ENCODE assay signal across 1 cellular context in the genomic region with DNA sequence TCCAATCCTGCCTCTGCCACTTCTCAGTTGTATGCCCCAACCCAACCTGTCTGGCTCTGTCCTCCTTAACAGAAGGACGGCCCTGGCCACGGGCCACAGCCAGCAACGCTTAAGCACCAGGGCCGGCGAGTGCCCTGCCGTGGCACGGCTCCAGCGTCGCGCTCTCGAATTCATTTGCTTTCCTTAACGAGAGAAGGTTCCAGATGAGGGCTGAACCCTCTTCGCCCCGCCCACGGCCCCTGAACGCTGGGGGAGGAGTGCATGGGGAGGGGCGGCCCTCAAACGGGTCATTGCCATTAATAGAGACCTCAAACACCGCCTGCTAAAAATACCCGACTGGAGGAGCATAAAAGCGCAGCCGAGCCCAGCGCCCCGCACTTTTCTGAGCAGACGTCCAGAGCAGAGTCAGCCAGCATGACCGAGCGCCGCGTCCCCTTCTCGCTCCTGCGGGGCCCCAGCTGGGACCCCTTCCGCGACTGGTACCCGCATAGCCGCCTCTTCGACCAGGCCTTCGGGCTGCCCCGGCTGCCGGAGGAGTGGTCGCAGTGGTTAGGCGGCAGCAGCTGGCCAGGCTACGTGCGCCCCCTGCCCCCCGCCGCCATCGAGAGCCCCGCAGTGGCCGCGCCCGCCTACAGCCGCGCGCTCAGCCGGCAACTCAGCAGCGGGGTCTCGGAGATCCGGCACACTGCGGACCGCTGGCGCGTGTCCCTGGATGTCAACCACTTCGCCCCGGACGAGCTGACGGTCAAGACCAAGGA.
TF ChIP-seq lines count a peak whose summit lies in the region.

Gene HSPB1 (plus strand): TSS at position 375 of the 758 bp plus-strand sequence. CDS start 40 bp downstream, at position 415.

TF ChIP-seq in HepG2, 621 proteins besides CTCF, POLR2A, EP300 and RAD21 (continued from another document and continues in another):
- TF ChIP-seq GZF1 (CRISPR knock-in tag; IDR thresholded peaks at IDR 0.05) (peak; percentile 35; the same call in 1 of the 2 replicates), ATF7-NPFF (CRISPR knock-in tag; IDR thresholded peaks at IDR 0.05; ENCODE audit: low read depth) (peak; percentile 78), ZNF749 (CRISPR knock-in tag; IDR thresholded peaks at IDR 0.05; ENCODE audit: borderline replicate concordance) (0 out of 2 replicates have a peak, but pooled peaks have one; percentile 40), SRY (CRISPR knock-in tag; IDR thresholded peaks at IDR 0.05) (0 out of 2 replicates have a peak, but pooled peaks have one; percentile 50), ZIK1 (CRISPR knock-in tag; IDR thresholded peaks at IDR 0.05; ENCODE audit: borderline replicate concordance, low read depth) (peak; percentile 90), RNF2 (conservative IDR thresholded peaks at IDR 0.05; ENCODE audit: low read depth) (no peak), RARA (CRISPR knock-in tag; IDR thresholded peaks at IDR 0.05) (peak; percentile 45), ZBTB40 (IDR thresholded peaks at IDR 0.05) (no peak), ZBTB40 (CRISPR knock-in tag; IDR thresholded peaks at IDR 0.05) (0 out of 2 replicates have a peak, but pooled peaks have one; percentile 65), IKZF4 (CRISPR knock-in tag; IDR thresholded peaks at IDR 0.05; ENCODE audit: borderline replicate concordance, low read depth, not compliant biosample characterization) (peak; percentile 58), ZNF616 (CRISPR knock-in tag; IDR thresholded peaks at IDR 0.05; ENCODE audit: low read depth) (0 out of 2 replicates have a peak, but pooled peaks have one; percentile 20), ZNF563 (CRISPR knock-in tag; IDR thresholded peaks at IDR 0.05) (peak; percentile 39), POGK (CRISPR knock-in tag; conservative IDR thresholded peaks at IDR 0.05) (0 out of 2 replicates have a peak, but pooled peaks have one; percentile 44), FOXO1 (CRISPR knock-in tag; IDR thresholded peaks at IDR 0.05) (no peak), ZSCAN29 (CRISPR knock-in tag; conservative IDR thresholded peaks at IDR 0.05) (0 out of 2 replicates have a peak, but pooled peaks have one; percentile 42), SIX4 (CRISPR knock-in tag; IDR thresholded peaks at IDR 0.05) (peak; percentile 29; the same call in 1 of the 2 replicates), CHD2 (IDR thresholded peaks at IDR 0.05; ENCODE audit: low read depth, low read length) (no peak), ZNF709 (CRISPR knock-in tag; IDR thresholded peaks at IDR 0.05) (peak; percentile 36; the same call in 1 of the 2 replicates), LCORL (IDR thresholded peaks at IDR 0.05) (no peak), LCORL (CRISPR knock-in tag; IDR thresholded peaks at IDR 0.05) (peak; percentile 6; the same call in 1 of the 2 replicates), ZNF572 (CRISPR knock-in tag; IDR thresholded peaks at IDR 0.05) (peak; percentile 76; the same call in 1 of the 2 replicates), SALL1 (CRISPR knock-in tag; IDR thresholded peaks at IDR 0.05) (peak; percentile 68; the same call in 1 of the 2 replicates), ZFP36L1 (CRISPR knock-in tag; IDR thresholded peaks at IDR 0.05) (peak; percentile 76; the same call in 1 of the 2 replicates), TGIF2 (CRISPR knock-in tag; IDR thresholded peaks at IDR 0.05) (no peak), ZFYVE20 (CRISPR knock-in tag; IDR thresholded peaks at IDR 0.05; ENCODE audit: borderline replicate concordance, low read depth) (no peak), NCOA5 (CRISPR knock-in tag; IDR thresholded peaks at IDR 0.05) (no peak), ZNF234 (CRISPR knock-in tag; conservative IDR thresholded peaks at IDR 0.05) (no peak; the same call in 1 of the 2 replicates), NFRKB (IDR thresholded peaks at IDR 0.05) (no peak), YEATS4 (CRISPR knock-in tag; IDR thresholded peaks at IDR 0.05; ENCODE audit: borderline replicate concordance) (peak; percentile 18; the same call in 1 of the 2 replicates), ZNF546 (CRISPR knock-in tag; conservative IDR thresholded peaks at IDR 0.05) (peak; percentile 46; the same call in 1 of the 2 replicates), CSRNP2 (CRISPR knock-in tag; conservative IDR thresholded peaks at IDR 0.05; ENCODE audit: low read depth) (no peak)
- TF ChIP-seq, protein P1, sequence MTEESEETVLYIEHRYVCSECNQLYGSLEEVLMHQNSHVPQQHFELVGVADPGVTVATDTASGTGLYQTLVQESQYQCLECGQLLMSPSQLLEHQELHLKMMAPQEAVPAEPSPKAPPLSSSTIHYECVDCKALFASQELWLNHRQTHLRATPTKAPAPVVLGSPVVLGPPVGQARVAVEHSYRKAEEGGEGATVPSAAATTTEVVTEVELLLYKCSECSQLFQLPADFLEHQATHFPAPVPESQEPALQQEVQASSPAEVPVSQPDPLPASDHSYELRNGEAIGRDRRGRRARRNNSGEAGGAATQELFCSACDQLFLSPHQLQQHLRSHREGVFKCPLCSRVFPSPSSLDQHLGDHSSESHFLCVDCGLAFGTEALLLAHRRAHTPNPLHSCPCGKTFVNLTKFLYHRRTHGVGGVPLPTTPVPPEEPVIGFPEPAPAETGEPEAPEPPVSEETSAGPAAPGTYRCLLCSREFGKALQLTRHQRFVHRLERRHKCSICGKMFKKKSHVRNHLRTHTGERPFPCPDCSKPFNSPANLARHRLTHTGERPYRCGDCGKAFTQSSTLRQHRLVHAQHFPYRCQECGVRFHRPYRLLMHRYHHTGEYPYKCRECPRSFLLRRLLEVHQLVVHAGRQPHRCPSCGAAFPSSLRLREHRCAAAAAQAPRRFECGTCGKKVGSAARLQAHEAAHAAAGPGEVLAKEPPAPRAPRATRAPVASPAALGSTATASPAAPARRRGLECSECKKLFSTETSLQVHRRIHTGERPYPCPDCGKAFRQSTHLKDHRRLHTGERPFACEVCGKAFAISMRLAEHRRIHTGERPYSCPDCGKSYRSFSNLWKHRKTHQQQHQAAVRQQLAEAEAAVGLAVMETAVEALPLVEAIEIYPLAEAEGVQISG (CRISPR knock-in tag; IDR thresholded peaks at IDR 0.05): peak; percentile 45; the same call in 1 of the 2 replicates
- TF ChIP-seq, protein P2, sequence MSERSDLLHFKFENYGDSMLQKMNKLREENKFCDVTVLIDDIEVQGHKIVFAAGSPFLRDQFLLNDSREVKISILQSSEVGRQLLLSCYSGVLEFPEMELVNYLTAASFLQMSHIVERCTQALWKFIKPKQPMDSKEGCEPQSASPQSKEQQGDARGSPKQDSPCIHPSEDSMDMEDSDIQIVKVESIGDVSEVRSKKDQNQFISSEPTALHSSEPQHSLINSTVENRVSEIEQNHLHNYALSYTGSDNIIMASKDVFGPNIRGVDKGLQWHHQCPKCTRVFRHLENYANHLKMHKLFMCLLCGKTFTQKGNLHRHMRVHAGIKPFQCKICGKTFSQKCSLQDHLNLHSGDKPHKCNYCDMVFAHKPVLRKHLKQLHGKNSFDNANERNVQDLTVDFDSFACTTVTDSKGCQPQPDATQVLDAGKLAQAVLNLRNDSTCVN (CRISPR knock-in tag; IDR thresholded peaks at IDR 0.05; ENCODE audit: borderline replicate concordance): peak; percentile 93
- TF ChIP-seq, protein P3, sequence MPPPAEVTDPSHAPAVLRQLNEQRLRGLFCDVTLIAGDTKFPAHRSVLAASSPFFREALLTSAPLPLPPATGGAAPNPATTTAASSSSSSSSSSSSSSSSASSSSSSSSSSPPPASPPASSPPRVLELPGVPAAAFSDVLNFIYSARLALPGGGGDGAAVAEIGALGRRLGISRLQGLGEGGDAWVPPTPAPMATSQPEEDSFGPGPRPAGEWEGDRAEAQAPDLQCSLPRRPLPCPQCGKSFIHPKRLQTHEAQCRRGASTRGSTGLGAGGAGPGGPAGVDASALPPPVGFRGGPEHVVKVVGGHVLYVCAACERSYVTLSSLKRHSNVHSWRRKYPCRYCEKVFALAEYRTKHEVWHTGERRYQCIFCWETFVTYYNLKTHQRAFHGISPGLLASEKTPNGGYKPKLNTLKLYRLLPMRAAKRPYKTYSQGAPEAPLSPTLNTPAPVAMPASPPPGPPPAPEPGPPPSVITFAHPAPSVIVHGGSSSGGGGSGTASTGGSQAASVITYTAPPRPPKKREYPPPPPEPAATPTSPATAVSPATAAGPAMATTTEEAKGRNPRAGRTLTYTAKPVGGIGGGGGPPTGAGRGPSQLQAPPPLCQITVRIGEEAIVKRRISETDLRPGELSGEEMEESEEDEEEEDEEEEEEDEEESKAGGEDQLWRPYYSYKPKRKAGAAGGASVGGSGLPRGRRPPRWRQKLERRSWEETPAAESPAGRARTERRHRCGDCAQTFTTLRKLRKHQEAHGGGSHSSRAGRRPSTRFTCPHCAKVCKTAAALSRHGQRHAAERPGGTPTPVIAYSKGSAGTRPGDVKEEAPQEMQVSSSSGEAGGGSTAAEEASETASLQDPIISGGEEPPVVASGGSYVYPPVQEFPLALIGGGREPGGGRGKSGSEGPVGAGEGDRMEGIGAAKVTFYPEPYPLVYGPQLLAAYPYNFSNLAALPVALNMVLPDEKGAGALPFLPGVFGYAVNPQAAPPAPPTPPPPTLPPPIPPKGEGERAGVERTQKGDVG (CRISPR knock-in tag; IDR thresholded peaks at IDR 0.05; ENCODE audit: borderline replicate concordance): 0 out of 2 replicates have a peak, but pooled peaks have one; percentile 18
